Comparison of ENCODE assay signal across 16 cellular contexts in genomic region chr22:20230777-20231420, GRCh38. TPM values are rescaled to one million over a fixed set of nuclear protein-coding genes. Genes with fewer than 3 reads are reported as not detected.
DNase-seq lines count a peak whose midpoint lies in the region; ATAC-seq and TF ChIP-seq lines count a peak whose summit lies in the region.
"Had no signal": no experiment of that assay in that cellular context is flagged by ENCODE, and none has a peak within 500 bp of the region (broad histone marks: within the 10 kb centered on the region; RNA-seq: fewer than 3 reads in every experiment).

No MANE protein-coding gene starts in this region.

- no peaks in the 10 kb centered on the region for H3K79me2 ChIP-seq in HCT116 (ENCODE audit: insufficient read depth, low read length)

- WGBS in thyroid gland, 2 donors = 81 to 87% methylated on average over 8 to 11 of the region's 11 CpGs

- no peak for TF ChIP-seq CTCF in HCT116 (IDR thresholded peaks at IDR 0.05 in 2 of 3, conservative IDR thresholded peaks at IDR 0.05 in 1 of 3; ENCODE audit: borderline replicate concordance in 1 of 3, insufficient read depth in 1 of 3, low read depth in 2 of 3, low read length in 2 of 3)
- TF ChIP-seq CTCF in ascending aorta (IDR thresholded peaks at IDR 0.05) = no peak
- TF ChIP-seq CTCF in thyroid gland (IDR thresholded peaks at IDR 0.05) = no peak
- no peak for TF ChIP-seq CTCF in CD8-positive, alpha-beta T cell (IDR thresholded peaks at IDR 0.05)
- no peak for TF ChIP-seq CTCF in GM20000 (IDR thresholded peaks at IDR 0.05; ENCODE audit: extremely low read depth, missing control alignments)

- no peaks in the 10 kb centered on the region for H3K36me3 Mint-ChIP-seq in CD8-positive, alpha-beta T cell
- H3K36me3 Mint-ChIP-seq: CD8-positive, alpha-beta memory T cell had no signal

- H3K4me1 ChIP-seq in BLaER1 (peaks cover 90% of the 10 kb centered on the region), HCT116 (ENCODE audit: control insufficient read depth in 1 of 2, insufficient read depth in 2 of 2, low read length in 2 of 2) (no peaks in the 10 kb centered on the region), ascending aorta (peaks cover 24 to 34% of the 10 kb centered on the region in 2 donors), thyroid gland (peaks cover 66 to 72% of the 10 kb centered on the region in 2 donors)
- no peaks in the 10 kb centered on the region for H3K4me1 ChIP-seq in CD8-positive, alpha-beta T cell (ENCODE audit: insufficient read depth, low read length)

- H4K20me1 ChIP-seq in BLaER1 = no peaks in the 10 kb centered on the region
- no peaks in the 10 kb centered on the region for H4K20me1 ChIP-seq in HCT116 (ENCODE audit: insufficient read depth)

- intact Hi-C loops in HCT116 (cut with micrococcal nuclease) (no loop called here), ascending aorta (cut with DNase I) (no loop called here), thyroid gland (cut with DNase I) (no loop called here)
- intact Hi-C loops in CD8-positive, alpha-beta T cell (cut with DNase I, micrococcal nuclease) = no loop called here

- RAD21 ChIA-PET in HCT116 (lab: Charles Lee; ENCODE audit: low non-redundant PET in 1 of 2, low total read pairs in 2 of 2, uncharacterized antibody in 2 of 2, unreplicated experiment in 2 of 2) = no interaction called here

- no peaks in the 10 kb centered on the region for H3K9me3 Mint-ChIP-seq in CD8-positive, alpha-beta T cell
- H3K9me3 Mint-ChIP-seq: CD8-positive, alpha-beta memory T cell; HFFc6 had no signal

- no peaks in the 10 kb centered on the region for H3K9me3 ChIP-seq in BLaER1
- H3K9me3 ChIP-seq in HCT116 (ENCODE audit: control insufficient read depth in 1 of 2, insufficient read depth in 1 of 2, low read depth in 1 of 2, low read length in 2 of 2) = no peaks in the 10 kb centered on the region
- no peaks in the 10 kb centered on the region for H3K9me3 ChIP-seq in ascending aorta
- H3K9me3 ChIP-seq in thyroid gland = no peaks in the 10 kb centered on the region
- no peaks in the 10 kb centered on the region for H3K9me3 ChIP-seq in CD8-positive, alpha-beta T cell (ENCODE audit: low read length)

- H3K4me2 ChIP-seq in BLaER1 (peak overlapping the region; percentile 94), HCT116 (ENCODE audit: low read length) (no peak overlapping the region)

- H3K27me3 ChIP-seq in BLaER1 (no peaks in the 10 kb centered on the region), HCT116 (ENCODE audit: insufficient read depth, low read length) (no peaks in the 10 kb centered on the region), ascending aorta (no peaks in the 10 kb centered on the region), thyroid gland (no peaks in the 10 kb centered on the region)
- no peaks in the 10 kb centered on the region for H3K27me3 ChIP-seq in CD8-positive, alpha-beta T cell (ENCODE audit: insufficient read depth, low read length)

- H3K27ac ChIP-seq in BLaER1 (peak overlapping the region; percentile 89), HCT116 (ENCODE audit: low read depth, low read length) (no peak overlapping the region), ascending aorta (peak overlapping the region; percentile 40 to 51), thyroid gland (peak overlapping the region in 2 of 3 donors; percentile 50 to 55)
- no peak overlapping the region for H3K27ac ChIP-seq in CD8-positive, alpha-beta T cell (ENCODE audit: low read depth, low read length)
- H3K27ac ChIP-seq: GM23248 had no signal

- no peak overlapping the region for H2AFZ ChIP-seq in HCT116 (ENCODE audit: low read depth, low read length, poor library complexity, severe bottlenecking)
- H2AFZ ChIP-seq: GM23248 had no signal

- no peak overlapping the region for H3K27ac Mint-ChIP-seq in CD8-positive, alpha-beta T cell
- H3K27ac Mint-ChIP-seq: CD8-positive, alpha-beta memory T cell; HFFc6 had no signal

- TF ChIP-seq RAD21 in HCT116 (IDR thresholded peaks at IDR 0.05; ENCODE audit: low read depth) = no peak

- CTCF ChIA-PET in HCT116 (lab: Charles Lee) = no interaction called here
- CTCF ChIA-PET in CD8-positive, alpha-beta T cell (lab: Charles Lee) = no interaction called here

- H3K9ac ChIP-seq in BLaER1 (peak overlapping the region; percentile 49), HCT116 (ENCODE audit: low read length) (no peak overlapping the region)
- H3K9ac ChIP-seq: GM23248 had no signal

- ATAC-seq in HCT116 = peak; percentile 15; the same call in 1 of the 2 replicates
- ATAC-seq in CD8-positive, alpha-beta T cell = no peak

- no peak for TF ChIP-seq POLR2A in HCT116 (IDR thresholded peaks at IDR 0.05; ENCODE audit: borderline replicate concordance, extremely low read depth, insufficient read depth, insufficient read length)
- TF ChIP-seq POLR2A in thyroid gland (IDR thresholded peaks at IDR 0.05) = no peak

- H3K27me3 Mint-ChIP-seq in CD8-positive, alpha-beta T cell (ENCODE audit: low read depth) = no peaks in the 10 kb centered on the region
- H3K27me3 Mint-ChIP-seq: CD8-positive, alpha-beta memory T cell had no signal

- no TSS peak for BruUV-seq in HCT116 (replicated peaks; lab: Mats Ljungman, UMichigan)

- no peaks in the 10 kb centered on the region for H3K4me1 Mint-ChIP-seq in CD8-positive, alpha-beta T cell (ENCODE audit: low read depth)

- no peak for DNase-seq in HCT116 (ENCODE audit: low read depth, low spot score)
- DNase-seq in ascending aorta (ENCODE audit: low spot score in 2 of 2) = no peak
- no peak for DNase-seq in thyroid gland
- DNase-seq in HK-2 (ENCODE audit: unreplicated experiment) = no peak
- DNase-seq in CD8-positive, alpha-beta T cell = no peak
- DNase-seq in GM20000 (ENCODE audit: low spot score) = no peak
- DNase-seq: 8988T; AML-193; CD8-positive, alpha-beta memory T cell; DMS53; GF-D8; GM23248; H7; HFFc6; KBM-7 had no signal

- POLR2A ChIA-PET in HCT116 (lab: Charles Lee) = no interaction called here
- POLR2A ChIA-PET in CD8-positive, alpha-beta T cell (lab: Charles Lee) = no interaction called here

- H3K4me3 ChIP-seq in BLaER1 (no peak overlapping the region), HCT116 (replicated peaks in 1 of 2; ENCODE audit: low read depth in 1 of 2, low read length in 2 of 2) (no peak overlapping the region), ascending aorta (no peak overlapping the region), thyroid gland (replicated peaks in 1 of 3) (no peak overlapping the region)
- no peak overlapping the region for H3K4me3 ChIP-seq in CD8-positive, alpha-beta T cell (ENCODE audit: low read depth, low read length)
- H3K4me3 ChIP-seq: GM23248 had no signal

- no peaks in the 10 kb centered on the region for H3K36me3 ChIP-seq in BLaER1
- H3K36me3 ChIP-seq in HCT116 (ENCODE audit: control insufficient read depth in 1 of 2, insufficient read depth in 2 of 2, low read length in 2 of 2) = no peaks in the 10 kb centered on the region
- no peaks in the 10 kb centered on the region for H3K36me3 ChIP-seq in ascending aorta
- H3K36me3 ChIP-seq in thyroid gland = no peaks in the 10 kb centered on the region
- H3K36me3 ChIP-seq in CD8-positive, alpha-beta T cell (ENCODE audit: insufficient read depth, low read length) = no peaks in the 10 kb centered on the region

- no peak overlapping the region for H3K4me3 Mint-ChIP-seq in CD8-positive, alpha-beta T cell
- H3K4me3 Mint-ChIP-seq: CD8-positive, alpha-beta memory T cell; HFFc6 had no signal

- H3K9me2 ChIP-seq in HCT116 (ENCODE audit: insufficient read depth) = no peaks in the 10 kb centered on the region

TF ChIP-seq in HCT116, 20 proteins besides CTCF, POLR2A, EP300 and RAD21:
- no peak for TF ChIP-seq SRF (IDR thresholded peaks at IDR 0.05; ENCODE audit: low read depth)
- no peak for TF ChIP-seq TCF7L2 (IDR thresholded peaks at IDR 0.05; ENCODE audit: borderline replicate concordance, extremely low read depth, insufficient read depth, insufficient read length)
- no peak for TF ChIP-seq CBX3 (IDR thresholded peaks at IDR 0.05; ENCODE audit: low read depth)
- TF ChIP-seq, protein P1, sequence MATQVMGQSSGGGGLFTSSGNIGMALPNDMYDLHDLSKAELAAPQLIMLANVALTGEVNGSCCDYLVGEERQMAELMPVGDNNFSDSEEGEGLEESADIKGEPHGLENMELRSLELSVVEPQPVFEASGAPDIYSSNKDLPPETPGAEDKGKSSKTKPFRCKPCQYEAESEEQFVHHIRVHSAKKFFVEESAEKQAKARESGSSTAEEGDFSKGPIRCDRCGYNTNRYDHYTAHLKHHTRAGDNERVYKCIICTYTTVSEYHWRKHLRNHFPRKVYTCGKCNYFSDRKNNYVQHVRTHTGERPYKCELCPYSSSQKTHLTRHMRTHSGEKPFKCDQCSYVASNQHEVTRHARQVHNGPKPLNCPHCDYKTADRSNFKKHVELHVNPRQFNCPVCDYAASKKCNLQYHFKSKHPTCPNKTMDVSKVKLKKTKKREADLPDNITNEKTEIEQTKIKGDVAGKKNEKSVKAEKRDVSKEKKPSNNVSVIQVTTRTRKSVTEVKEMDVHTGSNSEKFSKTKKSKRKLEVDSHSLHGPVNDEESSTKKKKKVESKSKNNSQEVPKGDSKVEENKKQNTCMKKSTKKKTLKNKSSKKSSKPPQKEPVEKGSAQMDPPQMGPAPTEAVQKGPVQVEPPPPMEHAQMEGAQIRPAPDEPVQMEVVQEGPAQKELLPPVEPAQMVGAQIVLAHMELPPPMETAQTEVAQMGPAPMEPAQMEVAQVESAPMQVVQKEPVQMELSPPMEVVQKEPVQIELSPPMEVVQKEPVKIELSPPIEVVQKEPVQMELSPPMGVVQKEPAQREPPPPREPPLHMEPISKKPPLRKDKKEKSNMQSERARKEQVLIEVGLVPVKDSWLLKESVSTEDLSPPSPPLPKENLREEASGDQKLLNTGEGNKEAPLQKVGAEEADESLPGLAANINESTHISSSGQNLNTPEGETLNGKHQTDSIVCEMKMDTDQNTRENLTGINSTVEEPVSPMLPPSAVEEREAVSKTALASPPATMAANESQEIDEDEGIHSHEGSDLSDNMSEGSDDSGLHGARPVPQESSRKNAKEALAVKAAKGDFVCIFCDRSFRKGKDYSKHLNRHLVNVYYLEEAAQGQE (IDR thresholded peaks at IDR 0.05; ENCODE audit: low read depth) = no peak
- TF ChIP-seq FOSL1 (IDR thresholded peaks at IDR 0.05; ENCODE audit: low read depth) = no peak
- TF ChIP-seq EGR1 (IDR thresholded peaks at IDR 0.05; ENCODE audit: low read depth) = no peak
- TF ChIP-seq, protein P2, sequence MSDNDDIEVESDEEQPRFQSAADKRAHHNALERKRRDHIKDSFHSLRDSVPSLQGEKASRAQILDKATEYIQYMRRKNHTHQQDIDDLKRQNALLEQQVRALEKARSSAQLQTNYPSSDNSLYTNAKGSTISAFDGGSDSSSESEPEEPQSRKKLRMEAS (IDR thresholded peaks at IDR 0.05) = no peak
- TF ChIP-seq CEBPB (IDR thresholded peaks at IDR 0.05; ENCODE audit: low read depth) = no peak
- no peak for TF ChIP-seq SP1 (IDR thresholded peaks at IDR 0.05; ENCODE audit: low read depth)
- no peak for TF ChIP-seq JUND (IDR thresholded peaks at IDR 0.05)
- TF ChIP-seq YY1 (IDR thresholded peaks at IDR 0.05; ENCODE audit: extremely low read depth, insufficient replicate concordance, low read depth, low read length) = no peak

RNA-seq across cellular contexts. Expression of gene RTN4R, which starts 37.2 kb away (rescaled TPM):
- total RNA-seq in HCT116 (2021; ENCODE audit: unreplicated experiment) (19.0 TPM), ascending aorta (0.43 TPM), thyroid gland (1 to 10 TPM; 4.0 to 8.6 (median 5.9) TPM)
- 20.5 and 27.1 TPM in 2 replicates for polyA plus RNA-seq in HCT116 (2012)
- total RNA-seq in CD8-positive, alpha-beta T cell = 1 to 10 TPM; 1.1 to 1.2 TPM
- total RNA-seq: GM23248 had no signal

Comparison
In these comparisons a context has a peak if more than half of its experiments do, and no peak if none do; other contexts are left out.
1. H3K27ac ChIP-seq: peak in BLaER1 (single experiment), ascending aorta (2 of 2) and thyroid gland (2 of 3); none in HCT116 (single experiment) and CD8-positive, alpha-beta T cell (single experiment).